ENCODE assay signal across 8 cellular contexts in genomic region chr4:47031011-47031678, GRCh38. TPM values are rescaled to one million over a fixed set of nuclear protein-coding genes. Genes with fewer than 3 reads are reported as not detected.
DNase-seq lines count a peak whose midpoint lies in the region; ATAC-seq, FAIRE-seq and TF ChIP-seq lines count a peak whose summit lies in the region.

GABRB1 (plus strand) TSS chr4:47031567.

- TF ChIP-seq CTCF in AG09309 (IDR thresholded peaks at IDR 0.05; ENCODE audit: control insufficient read depth, insufficient read depth, low read depth, low read length, missing control alignments): no peak
- no peak for TF ChIP-seq CTCF in fibroblast of pulmonary artery (IDR thresholded peaks at IDR 0.05; ENCODE audit: low read length, missing control alignments)
- TF ChIP-seq CTCF in upper lobe of left lung (IDR thresholded peaks at IDR 0.05): no peak
- TF ChIP-seq CTCF in PC-3 (conservative IDR thresholded peaks at IDR 0.05; ENCODE audit: low read depth, low read length): no peak
- TF ChIP-seq CTCF in D721Med (IDR thresholded peaks at IDR 0.05; ENCODE audit: insufficient read depth, missing control alignments): no peak

- H3K4me3 ChIP-seq in AG09309 (ENCODE audit: control insufficient read depth, low read depth, low read length): peak within 1 kb of the TSS; percentile 37
- H3K4me3 ChIP-seq in fibroblast of pulmonary artery (replicated peaks; ENCODE audit: low read depth, low read length): peak within 1 kb of the TSS; percentile 56
- H3K4me3 ChIP-seq in muscle layer of colon (ENCODE audit: low read depth in 1 of 2, low read length in 2 of 2): peak within 1 kb of the TSS; percentile 30 to 47
- H3K4me3 ChIP-seq in upper lobe of left lung: peak within 1 kb of the TSS in 3 of 4 donors; percentile 25 to 44 (median 36)
- H3K4me3 ChIP-seq in PC-3 (ENCODE audit: low read length): no peak within 1 kb of the TSS

- POLR2A ChIA-PET in PC-3 (lab: Charles Lee; ENCODE audit: unreplicated experiment): no interaction called here

- H3K9me3 ChIP-seq in muscle layer of colon (ENCODE audit: low read length): no peaks in the 10 kb centered on the region
- no peaks in the 10 kb centered on the region for H3K9me3 ChIP-seq in upper lobe of left lung
- no peaks in the 10 kb centered on the region for H3K9me3 ChIP-seq in PC-3 (ENCODE audit: low read length)

- peaks cover 8% of the 10 kb centered on the region for H3K4me1 ChIP-seq in muscle layer of colon (ENCODE audit: insufficient read depth, low read length)
- peaks cover 7 to 14% (median 10%) of the 10 kb centered on the region in 4 donors for H3K4me1 ChIP-seq in upper lobe of left lung
- H3K4me1 ChIP-seq in PC-3 (ENCODE audit: insufficient read depth, low read length): no peaks in the 10 kb centered on the region

- H3F3A ChIP-seq in PC-3 (ENCODE audit: low read length, unreplicated experiment): no peaks in the 10 kb centered on the region

- CTCF ChIA-PET in PC-3 (lab: Charles Lee): no interaction called here

- WGBS in upper lobe of left lung, 2 donors: 7 to 8% methylated on average over 20 of the region's 20 CpGs

- H3K27me3 ChIP-seq in muscle layer of colon (ENCODE audit: control insufficient read depth in 1 of 2, insufficient read depth in 2 of 2, low read length in 2 of 2) (peaks cover 0 to 16% of the 10 kb centered on the region in 2 donors), upper lobe of left lung (peaks cover 0 to 6% (median 0%) of the 10 kb centered on the region in 4 donors), PC-3 (ENCODE audit: low read length) (peaks cover 34% of the 10 kb centered on the region)

- H4K20me1 ChIP-seq in PC-3 (ENCODE audit: low read length): no peaks in the 10 kb centered on the region

- H3K27ac ChIP-seq in muscle layer of colon (ENCODE audit: low read depth, low read length): no peak within 1 kb of the TSS
- H3K27ac ChIP-seq in upper lobe of left lung: no peak within 1 kb of the TSS
- no peak within 1 kb of the TSS for H3K27ac ChIP-seq in PC-3 (ENCODE audit: low read length)

- no peaks in the 10 kb centered on the region for H3K79me2 ChIP-seq in PC-3 (ENCODE audit: low read length)

- no peak for TF ChIP-seq POLR2A in upper lobe of left lung (IDR thresholded peaks at IDR 0.05)

- H3K36me3 ChIP-seq in muscle layer of colon (ENCODE audit: insufficient read depth, low read length): no peaks in the 10 kb centered on the region
- H3K36me3 ChIP-seq in upper lobe of left lung: no peaks in the 10 kb centered on the region
- no peaks in the 10 kb centered on the region for H3K36me3 ChIP-seq in PC-3 (ENCODE audit: low read depth, low read length)

- H3K9me2 ChIP-seq in PC-3 (replicated peaks; ENCODE audit: low read length): no peaks in the 10 kb centered on the region

- FAIRE-seq in D721Med (lab: Jason Lieb, UNC): no peak

- H3K9ac ChIP-seq in muscle layer of colon (ENCODE audit: low read length): no peak within 1 kb of the TSS
- H3K9ac ChIP-seq in PC-3 (ENCODE audit: low read length): no peak within 1 kb of the TSS

- H2AFZ ChIP-seq in PC-3 (ENCODE audit: low read length): no peak within 1 kb of the TSS

- intact Hi-C loops in PC-3 (cut with micrococcal nuclease): no loop called here

- H3K4me2 ChIP-seq in PC-3 (ENCODE audit: low read length): no peak within 1 kb of the TSS

- no TSS peak for BruUV-seq in PC-3 (replicated peaks; lab: Mats Ljungman, UMichigan)

- DNase-seq in AG09309 (ENCODE audit: low read depth) (no peak), HT-29 (ENCODE audit: low spot score) (peak; percentile 51), activated T-helper 1 cell treated with Interleukin-2 at 50 U/mL for 16 hours (ENCODE audit: low read depth) (peak; percentile 1), fibroblast of pulmonary artery (ENCODE audit: low read depth) (peak; percentile 61), upper lobe of left lung (peak; percentile 11 to 43), PC-3 (no peak), D721Med (ENCODE audit: insufficient read length, low spot score) (no peak)

- ATAC-seq in upper lobe of left lung (ENCODE audit: low FRiP score in 2 of 2) (peak in 1 of 2 donors; percentile 44), PC-3 (no peak)

- no peak for TF ChIP-seq EP300 in upper lobe of left lung (IDR thresholded peaks at IDR 0.05)

RNA-seq across cellular contexts. Expression of gene GABRB1, which starts in this region (rescaled TPM):
- not detected in 2 replicates for total RNA-seq in HT-29 (2014; rRNA removed; shearing (Covaris generic))
- not detected for total RNA-seq in upper lobe of left lung
- not detected in 2 replicates for total RNA-seq in PC-3 (2014; rRNA removed)

Comparison
In these comparisons a context has a peak if more than half of its experiments do, and no peak if none do; other contexts are left out.
1. Peak in DNase-seq in HT-29; RNA of the gene not detected or under 1 TPM.
2. Peak in DNase-seq and H3K4me3 ChIP-seq in upper lobe of left lung; RNA of the gene not detected or under 1 TPM.
3. DNase-seq: peak in activated T-helper 1 cell treated with Interleukin-2 at 50 U/mL for 16 hours (single experiment) and fibroblast of pulmonary artery (single experiment); none in AG09309 (single experiment), PC-3 (single experiment) and D721Med (single experiment).